Comparison of ENCODE assay signal across 8 cellular contexts in the genomic region with DNA sequence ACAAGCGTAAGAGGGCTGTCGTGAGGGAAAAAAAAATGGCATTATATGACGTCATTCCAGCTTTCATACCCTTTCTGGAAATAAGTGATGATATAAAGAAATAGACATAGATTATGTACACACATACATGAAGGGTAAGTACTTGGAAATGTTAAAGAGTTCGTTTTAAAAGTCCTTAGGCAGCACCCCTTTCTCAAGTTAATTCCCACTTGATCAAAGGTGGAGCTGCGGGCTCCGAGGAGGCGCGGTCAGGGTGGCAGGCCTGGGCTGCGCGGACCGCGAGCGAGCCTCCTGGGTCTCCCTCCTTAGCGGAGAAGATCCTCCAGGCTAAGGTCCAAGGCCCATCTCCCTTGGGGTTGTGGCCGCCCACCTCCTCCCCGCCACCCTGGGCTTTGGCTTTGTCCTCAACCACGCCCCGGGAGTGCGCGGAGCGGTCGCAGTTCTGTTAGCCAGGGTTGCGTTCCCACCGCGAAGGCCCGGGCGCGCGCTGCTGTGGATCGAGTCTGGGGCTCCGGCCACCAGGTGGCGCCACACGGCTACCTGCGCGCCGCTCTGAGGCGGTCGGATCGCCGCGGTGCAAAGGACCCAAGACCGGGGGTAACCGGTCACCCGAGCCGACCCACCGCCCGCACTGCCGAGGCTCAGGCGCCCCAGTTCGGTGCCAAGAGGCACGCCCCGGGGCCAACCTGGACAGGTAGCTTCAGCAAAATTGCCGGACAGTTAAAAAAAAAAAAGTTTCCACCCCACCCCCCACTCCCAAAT.
DNase-seq lines count a peak whose midpoint lies in the region; ATAC-seq, FAIRE-seq and TF ChIP-seq lines count a peak whose summit lies in the region.

No MANE protein-coding gene starts in this region.

- H3K4me1 ChIP-seq in adrenal gland (replicated peaks in 1 of 2) (no peaks in the 10 kb centered on the region), right cardiac atrium (ENCODE audit: control insufficient read depth, insufficient read depth, low read length) (no peaks in the 10 kb centered on the region), uterus (peaks cover 0 to 4% of the 10 kb centered on the region in 2 donors)

- no peaks in the 10 kb centered on the region for H3K36me3 ChIP-seq in adrenal gland (replicated peaks in 1 of 2)
- no peaks in the 10 kb centered on the region for H3K36me3 ChIP-seq in uterus

- no peak for FAIRE-seq in D721Med (lab: Jason Lieb, UNC)

- H3K27me3 ChIP-seq in adrenal gland (no peaks in the 10 kb centered on the region), right cardiac atrium (ENCODE audit: control insufficient read depth, insufficient read depth) (no peaks in the 10 kb centered on the region), uterus (no peaks in the 10 kb centered on the region)

- H3K9me3 ChIP-seq in adrenal gland (replicated peaks in 1 of 3) (no peaks in the 10 kb centered on the region), right cardiac atrium (ENCODE audit: control insufficient read depth, low read length) (no peaks in the 10 kb centered on the region), uterus (no peaks in the 10 kb centered on the region)

- intact Hi-C loops in adrenal gland (cut with DNase I) (loop anchor here in 1 of 2 donors (10.0 kb wide), 1 partner anchor 199 kb away; no protein-coding TSS in a partner anchor), right cardiac atrium (cut with DNase I) (loop anchor here in 2 of 4 donors (10.0 kb wide), 3 partner anchors 199 to 221 kb away; no protein-coding TSS in a partner anchor), uterus (cut with DNase I; ENCODE audit: low total_unique reads) (loop anchor here (10.0 kb wide), 1 partner anchor 209 kb away; no protein-coding TSS in a partner anchor)

- peak; percentile 67 for DNase-seq in D721Med (ENCODE audit: insufficient read length, low spot score)
- peak; percentile 80 for DNase-seq in LoVo (ENCODE audit: low spot score)
- DNase-seq in T follicular helper cell (ENCODE audit: low read depth) = peak; percentile 62
- peak; percentile 72 to 91 (median 87) for DNase-seq in adrenal gland
- DNase-seq in right cardiac atrium = peak; percentile 88 to 96 (median 93)
- peak; percentile 9 for DNase-seq in renal cortical epithelial cell (ENCODE audit: low read depth)
- DNase-seq in uterus = peak; percentile 86

- ATAC-seq in GM21576 (IDR thresholded peaks at IDR 0.05; ENCODE audit: unreplicated experiment) (peak; percentile 45), right cardiac atrium (peak; percentile 94 to 95)

- 4 to 6% (median 5%) methylated on average over 20 to 53 of the region's 53 CpGs for WGBS in adrenal gland, 4 donors
- 2% methylated on average over 53 of the region's 53 CpGs for WGBS in right cardiac atrium

- TF ChIP-seq POLR2A in adrenal gland (IDR thresholded peaks at IDR 0.05) (no peak), uterus (IDR thresholded peaks at IDR 0.05) (peak in 1 of 2 donors; percentile 41)

- TF ChIP-seq CTCF in D721Med (IDR thresholded peaks at IDR 0.05; ENCODE audit: insufficient read depth, missing control alignments) = peak; percentile 77
- TF ChIP-seq CTCF in adrenal gland (IDR thresholded peaks at IDR 0.05) = peak; percentile 76 to 97 (median 91)
- peak; percentile 87 to 95 (median 91) for TF ChIP-seq CTCF in uterus (IDR thresholded peaks at IDR 0.05)

- H3K27ac ChIP-seq in adrenal gland (peak overlapping the region in 2 of 5 donors; percentile 4 to 41), right cardiac atrium (ENCODE audit: low read length) (no peak overlapping the region), uterus (peak overlapping the region; percentile 77 to 87)

- H3K4me3 ChIP-seq in adrenal gland = peak overlapping the region in 2 of 4 donors; percentile 31 to 58
- H3K4me3 ChIP-seq in right cardiac atrium (ENCODE audit: low read length) = peak overlapping the region; percentile 56
- H3K4me3 ChIP-seq in uterus = peak overlapping the region; percentile 45 to 50

Comparison
In these comparisons a context has a peak if more than half of its experiments do, and no peak if none do; other contexts are left out.
1. DNase-seq: peak in every context shown above with its lines; median percentile 93 in right cardiac atrium; 87 in adrenal gland; 86 in uterus; 80 in LoVo; 67 in D721Med; 62 in T follicular helper cell; 9 in renal cortical epithelial cell.